Comparison of ENCODE assay signal across 22 cellular contexts in genomic region chr3:31103623-31104180, GRCh38.
DNase-seq lines count a peak whose midpoint lies in the region; ATAC-seq and TF ChIP-seq lines count a peak whose summit lies in the region.
"Had no signal": no experiment of that assay in that cellular context is flagged by ENCODE, and none has a peak within 500 bp of the region (broad histone marks: within the 10 kb centered on the region; RNA-seq: fewer than 3 reads in every experiment).

No MANE protein-coding gene starts in this region.

- 63 to 89% methylated on average over 3 to 4 of the region's 4 CpGs for WGBS in endodermal cell (ENCODE audit: insufficient coverage in 1 of 2, insufficient read length in 1 of 2), 2 experiments

- H3K27ac ChIP-seq in endodermal cell (ENCODE audit: low read depth, low read length) = no peak overlapping the region
- H3K27ac ChIP-seq: 22Rv1; BLaER1 treated with 17β-estradiol and CSF1 and Interleukin-3, amounts not matched to agents 10 nM and 100 nM; HL-60; Peyer's patch had no signal

- no peak for TF ChIP-seq CTCF in endodermal cell (conservative IDR thresholded peaks at IDR 0.05)

- peaks cover 14% of the 10 kb centered on the region for H3K9me3 Mint-ChIP-seq in endodermal cell

- H3K9ac ChIP-seq in endodermal cell (ENCODE audit: extremely low read depth, low read length, poor library complexity, severe bottlenecking) = no peak overlapping the region
- H3K9ac ChIP-seq: BLaER1 treated with 17β-estradiol and CSF1 and Interleukin-3, amounts not matched to agents 10 nM and 100 nM had no signal

- H3K27me3 Mint-ChIP-seq in endodermal cell (ENCODE audit: insufficient read depth) = peaks cover 3% of the 10 kb centered on the region
- H3K27me3 Mint-ChIP-seq: CD4-positive, alpha-beta memory T cell had no signal

- peaks cover 1% of the 10 kb centered on the region for H3K36me3 Mint-ChIP-seq in endodermal cell (ENCODE audit: low read depth)
- H3K36me3 Mint-ChIP-seq: CD4-positive, alpha-beta memory T cell had no signal

- no peak overlapping the region for H3K4me3 Mint-ChIP-seq in endodermal cell
- H3K4me3 Mint-ChIP-seq: CD4-positive, alpha-beta memory T cell had no signal

- H3K27ac Mint-ChIP-seq in endodermal cell = no peak overlapping the region

- POLR2A ChIA-PET in HEK293T (lab: Yijun Ruan, JAX) = no interaction called here

- H3K4me1 Mint-ChIP-seq in endodermal cell = peaks cover 5% of the 10 kb centered on the region

- no peaks in the 10 kb centered on the region for H3K27me3 ChIP-seq in endodermal cell (ENCODE audit: control insufficient read depth, insufficient read depth, low read length, poor library complexity, severe bottlenecking)
- H3K27me3 ChIP-seq: BLaER1 treated with 17β-estradiol and CSF1 and Interleukin-3, amounts not matched to agents 10 nM and 100 nM; Peyer's patch had no signal

- peaks cover 5% of the 10 kb centered on the region for H3K4me1 ChIP-seq in endodermal cell (ENCODE audit: control insufficient read depth, insufficient read depth, low read length)
- H3K4me1 ChIP-seq: Peyer's patch had no signal

- CTCF ChIA-PET in HEK293T (lab: Yijun Ruan, JAX) = no interaction called here

- DNase-seq in NCI-H1105 treated with DMSO at 0.1 percent for 48 hours (lab: John Stamatoyannopoulos, UW) (peak; percentile 9), NCI-H1105 (lab: John Stamatoyannopoulos, UW) (no peak), RPMI7951 (ENCODE audit: low read depth) (peak; percentile 71), endodermal cell (peak; percentile 60), HEK293T (ENCODE audit: extremely low spot score) (no peak), Right ventricle myocardium superior (no peak), kidney glomerular epithelial cell (lab: John Stamatoyannopoulos, UW) (no peak), NCI-H524 treated with DMSO at 0.1 percent for 48 hours (lab: John Stamatoyannopoulos, UW) (no peak)
- DNase-seq: CD4-positive, alpha-beta memory T cell; DND-41; GDM1; KBM-7; NCI-H1092 treated with DMSO at 0.1 percent for 48 hours; NCI-H2029 treated with DMSO at 0.1 percent for 48 hours; NCI-H226; NCI-H510A treated with DMSO at 0.1 percent for 48 hours; NCI-H774; Peyer's patch; SHP77 had no signal

- intact Hi-C loops in Right ventricle myocardium superior (cut with DNase I) = no loop called here

- no peak overlapping the region for H3K4me3 ChIP-seq in endodermal cell (ENCODE audit: low read length)
- H3K4me3 ChIP-seq: BLaER1 treated with 17β-estradiol and CSF1 and Interleukin-3, amounts not matched to agents 10 nM and 100 nM; Peyer's patch had no signal

- no peaks in the 10 kb centered on the region for H3K36me3 ChIP-seq in endodermal cell (ENCODE audit: control insufficient read depth, insufficient read depth, low read length)
- H3K36me3 ChIP-seq: BLaER1 treated with 17β-estradiol and CSF1 and Interleukin-3, amounts not matched to agents 10 nM and 100 nM; Peyer's patch had no signal

- peaks cover 14% of the 10 kb centered on the region for H3K9me3 ChIP-seq in endodermal cell (ENCODE audit: control insufficient read depth, low read length)
- H3K9me3 ChIP-seq: Peyer's patch had no signal

- no peak for ATAC-seq in Right ventricle myocardium superior (ENCODE audit: poor library complexity)

TF ChIP-seq in HEK293T, 16 proteins besides CTCF, POLR2A, EP300 and RAD21:
- no peak for TF ChIP-seq HDGF (IDR thresholded peaks at IDR 0.05; ENCODE audit: borderline replicate concordance)
- no peak for TF ChIP-seq SUZ12 (IDR thresholded peaks at IDR 0.05)
- TF ChIP-seq FOXA1 (IDR thresholded peaks at IDR 0.05) = no peak
- no peak for TF ChIP-seq L3MBTL2 (conservative IDR thresholded peaks at IDR 0.05)
- no peak for TF ChIP-seq PKNOX1 (IDR thresholded peaks at IDR 0.05)
- TF ChIP-seq FOXM1 (IDR thresholded peaks at IDR 0.05; ENCODE audit: borderline replicate concordance) = no peak
- TF ChIP-seq NFRKB (IDR thresholded peaks at IDR 0.05) = no peak
- no peak for TF ChIP-seq BHLHE40 (IDR thresholded peaks at IDR 0.05; ENCODE audit: borderline replicate concordance)
- TF ChIP-seq FOXK2 (IDR thresholded peaks at IDR 0.05) = no peak
- TF ChIP-seq CTBP1 (IDR thresholded peaks at IDR 0.05; ENCODE audit: borderline replicate concordance) = no peak
- no peak for TF ChIP-seq ARNT (IDR thresholded peaks at IDR 0.05)

Comparison
In these comparisons a context has a peak if more than half of its experiments do, and no peak if none do; other contexts are left out.
1. DNase-seq: peak in NCI-H1105 treated with DMSO at 0.1 percent for 48 hours (single experiment), RPMI7951 (single experiment) and endodermal cell (single experiment); none in NCI-H1105 (single experiment), HEK293T (single experiment), Right ventricle myocardium superior (single experiment), kidney glomerular epithelial cell (single experiment) and NCI-H524 treated with DMSO at 0.1 percent for 48 hours (single experiment).